In genomic region chr1:25810341-25811299, GRCh38 we compare ENCODE assay signal across 8 cellular contexts. TPM values are rescaled to one million over a fixed set of nuclear protein-coding genes. Genes with fewer than 3 reads are reported as not detected.
DNase-seq lines count a peak whose midpoint lies in the region; ATAC-seq and TF ChIP-seq lines count a peak whose summit lies in the region.

No MANE protein-coding gene starts in this region.

- no peak overlapping the region for H3K27ac Mint-ChIP-seq in activated CD4-positive, alpha-beta memory T cell treated with anti-CD3 and anti-CD28 coated beads for 36 hours
- no peak overlapping the region for H3K27ac Mint-ChIP-seq in mesothelial cell of epicardium

- H3K36me3 Mint-ChIP-seq in activated CD4-positive, alpha-beta memory T cell treated with anti-CD3 and anti-CD28 coated beads for 36 hours: peaks cover 9% of the 10 kb centered on the region
- H3K36me3 Mint-ChIP-seq in mesothelial cell of epicardium: peaks cover 14% of the 10 kb centered on the region

- TF ChIP-seq CTCF in GM13976 (IDR thresholded peaks at IDR 0.05; ENCODE audit: borderline replicate concordance, control extremely low read depth, extremely low read depth, insufficient read depth, missing control alignments): peak; percentile 97
- peak; percentile 91 for TF ChIP-seq CTCF in mesothelial cell of epicardium (IDR thresholded peaks at IDR 0.05; ENCODE audit: unreplicated experiment)

- CTCF ChIA-PET in activated CD4-positive, alpha-beta memory T cell treated with anti-CD3 and anti-CD28 coated beads for 36 hours (lab: Charles Lee): interaction anchor here (0.8 to 3.6 kb wide), 12 partner anchors 10 to 364 kb away, joined by 3 to 19 read pairs (median 5); partner anchors contain the start of gene SELENON

- peak; percentile 72 for DNase-seq in 8988T
- DNase-seq in GM13976 (ENCODE audit: low spot score): peak; percentile 86
- peak; percentile 14 for DNase-seq in NCI-H2196 treated with DMSO at 0.1 percent for 48 hours (lab: John Stamatoyannopoulos, UW; ENCODE audit: unreplicated experiment)
- peak; percentile 85 for DNase-seq in activated CD4-positive, alpha-beta memory T cell treated with anti-CD3 and anti-CD28 coated beads for 36 hours
- peak; percentile 76 for DNase-seq in effector CD4-positive, alpha-beta T cell
- DNase-seq in mesothelial cell of epicardium (ENCODE audit: low spot score in 2 of 2, unreplicated experiment in 2 of 2): peak; percentile 49 to 85
- peak; percentile 61 to 74 for DNase-seq in stimulated activated CD8-positive, alpha-beta memory T cell treated with anti-CD3 and anti-CD28 coated beads, Interleukin-7, amount 100 ng/mL, for 1 hour (ENCODE audit: low read depth in 2 of 2)

- no peaks in the 10 kb centered on the region for H3K27me3 Mint-ChIP-seq in activated CD4-positive, alpha-beta memory T cell treated with anti-CD3 and anti-CD28 coated beads for 36 hours
- H3K27me3 Mint-ChIP-seq in mesothelial cell of epicardium (ENCODE audit: low read depth): no peaks in the 10 kb centered on the region

- peaks cover 2% of the 10 kb centered on the region for H3K4me1 Mint-ChIP-seq in activated CD4-positive, alpha-beta memory T cell treated with anti-CD3 and anti-CD28 coated beads for 36 hours (ENCODE audit: low read depth)
- no peaks in the 10 kb centered on the region for H3K4me1 Mint-ChIP-seq in mesothelial cell of epicardium

- intact Hi-C loops in activated CD4-positive, alpha-beta memory T cell treated with anti-CD3 and anti-CD28 coated beads for 36 hours (cut with micrococcal nuclease): loop anchor here (5.0 kb wide), 1 partner anchor 308 kb away; no protein-coding TSS in a partner anchor

- POLR2A ChIA-PET in activated CD4-positive, alpha-beta memory T cell treated with anti-CD3 and anti-CD28 coated beads for 36 hours (lab: Charles Lee): no interaction called here

- no peak overlapping the region for H3K4me3 Mint-ChIP-seq in activated CD4-positive, alpha-beta memory T cell treated with anti-CD3 and anti-CD28 coated beads for 36 hours
- no peak overlapping the region for H3K4me3 Mint-ChIP-seq in mesothelial cell of epicardium

- no peaks in the 10 kb centered on the region for H3K9me3 Mint-ChIP-seq in activated CD4-positive, alpha-beta memory T cell treated with anti-CD3 and anti-CD28 coated beads for 36 hours
- H3K9me3 Mint-ChIP-seq in mesothelial cell of epicardium: no peaks in the 10 kb centered on the region

- ATAC-seq in HG02642 (IDR thresholded peaks at IDR 0.05; ENCODE audit: poor library complexity, unreplicated experiment): no peak

- in situ Hi-C loops in GM13976 (cut with MboI; ENCODE audit: low sequenced_read_pairs, unreplicated experiment): loop anchor here (25.0 kb wide), 1 partner anchor 398 kb away; the partner anchor contains the start of gene RHCE

RNA-seq across cellular contexts. Expression of gene MTFR1L, which starts 9.1 kb away (rescaled TPM):
- 10 to 100 TPM; 28.0 to 31.1 TPM for total RNA-seq in activated CD4-positive, alpha-beta memory T cell treated with anti-CD3 and anti-CD28 coated beads for 36 hours
- 74.3 to 76.6 TPM (median 74.7 TPM) in 3 replicates for total RNA-seq in mesothelial cell of epicardium

RNA-seq across cellular contexts. Expression of gene SELENON, which starts 10.6 kb away (rescaled TPM):
- total RNA-seq in activated CD4-positive, alpha-beta memory T cell treated with anti-CD3 and anti-CD28 coated beads for 36 hours: 10 to 100 TPM; 26.8 to 26.9 TPM
- 71.6 to 74.1 TPM (median 72.8 TPM) in 3 replicates for total RNA-seq in mesothelial cell of epicardium

RNA-seq across cellular contexts. Expression of gene AUNIP, which starts 48.6 kb away (rescaled TPM):
- total RNA-seq in activated CD4-positive, alpha-beta memory T cell treated with anti-CD3 and anti-CD28 coated beads for 36 hours: 10 to 100 TPM in 1 of 2 experiments, 1 to 10 TPM in 1; 7.8 to 10.1 TPM
- total RNA-seq in mesothelial cell of epicardium: 2.4 to 2.8 TPM (median 2.7 TPM) in 3 replicates

Comparison
In these comparisons a context has a peak if more than half of its experiments do, and no peak if none do; other contexts are left out.
1. DNase-seq: peak in every context shown above with its lines; median percentile 86 in GM13976; 85 in activated CD4-positive, alpha-beta memory T cell treated with anti-CD3 and anti-CD28 coated beads for 36 hours; 76 in effector CD4-positive, alpha-beta T cell; 72 in 8988T; 68 in stimulated activated CD8-positive, alpha-beta memory T cell treated with anti-CD3 and anti-CD28 coated beads, Interleukin-7, amount 100 ng/mL, for 1 hour; 67 in mesothelial cell of epicardium; 14 in NCI-H2196 treated with DMSO at 0.1 percent for 48 hours.